In genomic region chr10:7405637-7406036, GRCh38 we compare ENCODE assay signal across 1 cellular context.
TF ChIP-seq lines count a peak whose summit lies in the region.

No MANE protein-coding gene starts in this region.

TF ChIP-seq in GM23338, 12 proteins besides CTCF, POLR2A, EP300 and RAD21 (continued from another document):
- TF ChIP-seq ZNF462 (CRISPR knock-in tag; IDR thresholded peaks at IDR 0.05) (no peak), POLR2AphosphoS5 (IDR thresholded peaks at IDR 0.05; ENCODE audit: low read depth) (no peak), EZH2phosphoT487 (IDR thresholded peaks at IDR 0.05; ENCODE audit: unreplicated experiment) (no peak), JUNB (IDR thresholded peaks at IDR 0.05; ENCODE audit: unreplicated experiment) (no peak), ETS1 (IDR thresholded peaks at IDR 0.05) (no peak), NANOG (IDR thresholded peaks at IDR 0.05; ENCODE audit: borderline replicate concordance) (no peak)
TF ChIP-seq in GM23338: peak in this region for 0.
